16 cellular contexts compared by ENCODE assay signal in the genomic region with DNA sequence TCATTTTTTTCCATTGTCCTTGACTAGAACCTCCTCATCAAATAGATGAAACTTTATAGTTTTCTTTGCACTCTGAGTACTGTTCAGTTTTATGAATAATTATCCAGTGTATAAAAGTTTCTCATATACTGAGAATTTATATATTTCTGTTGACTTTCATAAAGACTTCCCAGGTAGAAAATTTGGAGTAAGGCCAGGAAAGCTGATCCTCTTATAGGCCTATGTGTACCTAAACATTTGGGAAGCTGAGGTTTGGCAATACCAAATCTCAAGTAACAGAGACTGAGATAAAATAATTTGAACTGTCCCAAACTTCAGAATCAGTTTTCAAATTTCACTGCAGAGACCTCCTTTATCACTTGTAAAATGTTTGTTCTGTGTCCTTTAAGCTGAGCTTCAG. TPM values are rescaled to one million over a fixed set of nuclear protein-coding genes. Genes with fewer than 3 reads are reported as not detected.
DNase-seq lines count a peak whose midpoint lies in the region; ATAC-seq, FAIRE-seq and TF ChIP-seq lines count a peak whose summit lies in the region.
"Had no signal": no experiment of that assay in that cellular context is flagged by ENCODE, and none has a peak within 500 bp of the region (broad histone marks: within the 10 kb centered on the region; RNA-seq: fewer than 3 reads in every experiment).

No MANE protein-coding gene starts in this region.

- H3K27me3 ChIP-seq in neuron (ENCODE audit: insufficient read depth, low read length) (no peaks in the 10 kb centered on the region), Caco-2 (replicated peaks; ENCODE audit: control insufficient read depth, insufficient read depth, low read length) (no peaks in the 10 kb centered on the region), heart right ventricle (no peaks in the 10 kb centered on the region)
- H3K27me3 ChIP-seq: BE2C, heart left ventricle, tibial artery had no signal

- BruUV-seq in Caco-2 (replicated peaks; lab: Mats Ljungman, UMichigan) = no TSS peak

- H3K4me1 Mint-ChIP-seq in Caco-2 (ENCODE audit: low read depth, unreplicated experiment) = no peaks in the 10 kb centered on the region
- H3K4me1 Mint-ChIP-seq: stimulated activated naive B cell treated with anti-CD40 and anti-IgM and Interleukin-4, amounts not matched to agents 10 μg/mL and 1 μg/mL and 100 μg/mL, for 72 hours had no signal

- H3K36me3 Mint-ChIP-seq in Caco-2 (ENCODE audit: insufficient read depth, unreplicated experiment) = no peaks in the 10 kb centered on the region
- H3K36me3 Mint-ChIP-seq: stimulated activated naive B cell treated with anti-CD40 and anti-IgM and Interleukin-4, amounts not matched to agents 10 μg/mL and 1 μg/mL and 100 μg/mL, for 72 hours had no signal

- POLR2A ChIA-PET in Caco-2 (lab: Charles Lee) = no interaction called here

- H3K27me3 Mint-ChIP-seq in Caco-2 (ENCODE audit: insufficient read depth, unreplicated experiment) = no peaks in the 10 kb centered on the region
- H3K27me3 Mint-ChIP-seq: stimulated activated naive B cell treated with anti-CD40 and anti-IgM and Interleukin-4, amounts not matched to agents 10 μg/mL and 1 μg/mL and 100 μg/mL, for 72 hours had no signal

- H3K9me3 ChIP-seq in neuron (ENCODE audit: low read length) (no peaks in the 10 kb centered on the region), Caco-2 (no peaks in the 10 kb centered on the region), heart right ventricle (no peaks in the 10 kb centered on the region)
- H3K9me3 ChIP-seq: BE2C, heart left ventricle, tibial artery had no signal

- H3K4me3 Mint-ChIP-seq in Caco-2 (ENCODE audit: unreplicated experiment) = no peak overlapping the region
- H3K4me3 Mint-ChIP-seq: stimulated activated naive B cell treated with anti-CD40 and anti-IgM and Interleukin-4, amounts not matched to agents 10 μg/mL and 1 μg/mL and 100 μg/mL, for 72 hours had no signal

- H2AFZ ChIP-seq in neuron (ENCODE audit: low read depth, low read length) = peak overlapping the region; percentile 56

- ATAC-seq in HG03342 (IDR thresholded peaks at IDR 0.05; ENCODE audit: unreplicated experiment) (no peak), heart right ventricle (no peak)
- ATAC-seq: stimulated activated naive B cell treated with anti-CD40 and anti-IgM and Interleukin-4, amounts not matched to agents 10 μg/mL and 1 μg/mL and 100 μg/mL, for 72 hours had no signal

- H3K4me3 ChIP-seq in epithelial cell of esophagus (ENCODE audit: low read length) (no peak overlapping the region), neuron (ENCODE audit: low read length) (no peak overlapping the region), Caco-2 (ENCODE audit: low read depth, low read length) (no peak overlapping the region), heart right ventricle (no peak overlapping the region)
- H3K4me3 ChIP-seq: heart left ventricle, tibial artery had no signal

- no peak for TF ChIP-seq CTCF in epithelial cell of esophagus (IDR thresholded peaks at IDR 0.05; ENCODE audit: insufficient read depth, low read depth, low read length, missing control alignments)
- no peak for TF ChIP-seq CTCF in Caco-2 (IDR thresholded peaks at IDR 0.05; ENCODE audit: insufficient read depth in 1 of 2, low read depth in 1 of 2, low read length in 1 of 2, severe bottlenecking in 1 of 2, unreplicated experiment in 1 of 2)
- no peak for TF ChIP-seq CTCF in heart right ventricle (IDR thresholded peaks at IDR 0.05)

- H3K4me1 ChIP-seq in neuron (ENCODE audit: insufficient read depth, low read length) (peaks cover 12% of the 10 kb centered on the region), Caco-2 (no peaks in the 10 kb centered on the region), heart right ventricle (peaks cover 0 to 43% (median 0%) of the 10 kb centered on the region in 9 donors)
- H3K4me1 ChIP-seq: BE2C had no signal

- DNase-seq in EL = peak; percentile 29
- peak; percentile 58 for DNase-seq in OCI-M1 (lab: John Stamatoyannopoulos, UW)
- DNase-seq in epithelial cell of esophagus (ENCODE audit: low read depth) = peak; percentile 22
- no peak for DNase-seq in GM19239 (ENCODE audit: insufficient read length, low spot score)
- DNase-seq in Caco-2 = no peak
- DNase-seq in heart right ventricle = no peak
- DNase-seq: activated CD4-positive, CD25-positive, alpha-beta regulatory T cell treated with anti-CD3 and anti-CD28 coated beads, Interleukin-2, amount 50 U/mL, for 72 hours; BE2C; DMS79; stimulated activated CD4-positive, alpha-beta T cell treated with anti-CD3 and anti-CD28 coated beads, Interleukin-12 subunit alpha, Interleukin-12 subunit beta, amount 100 ng/mL, for 4 hours; stimulated activated naive B cell treated with anti-CD40 and anti-IgM and Interleukin-4, amounts not matched to agents 10 μg/mL and 1 μg/mL and 100 μg/mL, for 72 hours had no signal

- peak overlapping the region in 3 of 10 donors; percentile 5 to 64 (median 37) for H3K27ac ChIP-seq in heart right ventricle
- H3K27ac ChIP-seq: tibial artery had no signal

- no peak overlapping the region for H3K27ac Mint-ChIP-seq in Caco-2 (ENCODE audit: unreplicated experiment)
- H3K27ac Mint-ChIP-seq: stimulated activated naive B cell treated with anti-CD40 and anti-IgM and Interleukin-4, amounts not matched to agents 10 μg/mL and 1 μg/mL and 100 μg/mL, for 72 hours had no signal

- intact Hi-C loops in Caco-2 (cut with micrococcal nuclease; ENCODE audit: unreplicated experiment) (loop anchor here (10.0 kb wide), 1 partner anchor 1244 kb away; no protein-coding TSS in a partner anchor), heart right ventricle (cut with DNase I) (loop anchor here in 2 of 10 donors (10.0 kb wide), 1 partner anchor 1244 kb away; no protein-coding TSS in a partner anchor)

- no peak for FAIRE-seq in GM19239 (lab: Jason Lieb, UNC)
- FAIRE-seq: colon had no signal

- H3K9me3 Mint-ChIP-seq in Caco-2 (ENCODE audit: unreplicated experiment) = no peaks in the 10 kb centered on the region
- H3K9me3 Mint-ChIP-seq: stimulated activated naive B cell treated with anti-CD40 and anti-IgM and Interleukin-4, amounts not matched to agents 10 μg/mL and 1 μg/mL and 100 μg/mL, for 72 hours had no signal

- CTCF ChIA-PET in Caco-2 (lab: Charles Lee) = no interaction called here

- no peaks in the 10 kb centered on the region for H3K36me3 ChIP-seq in neuron (ENCODE audit: insufficient read depth, low read length)
- H3K36me3 ChIP-seq in Caco-2 (ENCODE audit: control insufficient read depth, insufficient read depth, low read length) = no peaks in the 10 kb centered on the region
- H3K36me3 ChIP-seq in heart right ventricle = no peaks in the 10 kb centered on the region
- H3K36me3 ChIP-seq: BE2C, heart left ventricle, tibial artery had no signal

RNA-seq across cellular contexts. Expression of gene CCDC102B, which starts 43.4 kb away (rescaled TPM):
- total RNA-seq in Caco-2 (2022) = 0.60 and 1.1 TPM in 2 replicates
- total RNA-seq in heart right ventricle = 1 to 10 TPM; 3.1 to 7.3 (median 5.8) TPM
- polyA plus RNA-seq in heart right ventricle = 1 to 10 TPM; 2.8 to 6.5 TPM

Comparison
In these comparisons a context has a peak if more than half of its experiments do, and no peak if none do; other contexts are left out.
1. DNase-seq: peak in EL (single experiment), OCI-M1 (single experiment) and epithelial cell of esophagus (single experiment); none in GM19239 (single experiment), Caco-2 (0 of 2) and heart right ventricle (0 of 2).